Comparison of ENCODE assay signal across 8 cellular contexts in the genomic region with DNA sequence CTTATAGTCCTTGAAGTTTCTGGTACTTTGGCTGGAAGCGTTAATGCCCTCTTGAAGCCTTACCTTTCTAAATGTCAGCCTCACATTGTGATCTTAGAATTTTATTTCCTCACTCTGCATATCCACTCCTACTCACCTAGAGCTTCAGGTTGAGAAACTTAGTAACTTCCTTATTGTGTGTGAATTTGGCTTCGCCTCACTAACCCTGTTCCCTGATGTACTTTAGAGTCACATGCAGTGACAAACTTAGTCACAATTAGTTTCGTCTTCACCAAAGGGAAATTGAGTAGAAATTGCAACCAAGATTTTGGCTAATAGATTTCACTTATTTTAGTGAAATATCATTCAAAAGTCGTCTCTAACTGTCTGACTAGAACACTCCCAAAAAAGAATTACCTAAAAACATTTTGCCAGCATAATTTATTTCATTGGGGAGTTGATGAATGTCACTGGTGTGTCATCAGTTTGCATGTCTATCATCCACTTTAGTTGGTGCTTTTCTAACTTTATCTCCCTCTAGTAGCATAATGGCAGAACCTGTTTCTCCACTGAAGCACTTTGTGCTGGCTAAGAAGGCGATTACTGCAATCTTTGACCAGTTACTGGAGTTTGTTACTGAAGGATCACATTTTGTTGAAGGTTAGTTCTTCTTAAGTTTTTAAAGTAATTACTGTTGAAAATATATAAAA. TPM values are rescaled to one million over a fixed set of nuclear protein-coding genes. Genes with fewer than 3 reads are reported as not detected.
DNase-seq lines count a peak whose midpoint lies in the region; ATAC-seq and TF ChIP-seq lines count a peak whose summit lies in the region.

No MANE protein-coding gene starts in this region.

- DNase-seq in activated T-cell treated with anti-CD3 and anti-CD28 coated beads, Interleukin-2, amount 50 U/mL, for 24 hours = no peak
- no peak for DNase-seq in activated T-cell treated with anti-CD3 and anti-CD28 coated beads, Interleukin-2, amount 50 U/mL, for 1 hour
- DNase-seq in endothelial cell (ENCODE audit: low spot score) = no peak
- peak; percentile 31 for DNase-seq in osteoblast (ENCODE audit: insufficient read length, low spot score, missing footprints)
- DNase-seq in NCI-H2171 treated with DMSO at 0.1 percent for 48 hours (lab: John Stamatoyannopoulos, UW) = no peak
- DNase-seq in glomerular visceral epithelial cell (ENCODE audit: extremely low spot score) = no peak

- H3K36me3 Mint-ChIP-seq in activated T-cell treated with anti-CD3 and anti-CD28 coated beads, Interleukin-2, amount 50 U/mL, for 24 hours (ENCODE audit: low read depth) = peaks cover 50% of the 10 kb centered on the region
- H3K36me3 Mint-ChIP-seq in endothelial cell (ENCODE audit: low read depth, unreplicated experiment) = peaks cover 17% of the 10 kb centered on the region

- peak overlapping the region; percentile 86 for H3K27ac ChIP-seq in OCI-LY3 (ENCODE audit: low read length)
- H3K27ac ChIP-seq in osteoblast (ENCODE audit: low read depth, low read length) = peak overlapping the region; percentile 72

- H3K4me2 ChIP-seq in OCI-LY3 (ENCODE audit: low read length) (peak overlapping the region; percentile 97), osteoblast (ENCODE audit: insufficient read depth, low read length) (peak overlapping the region; percentile 87)

- no peaks in the 10 kb centered on the region for H3K27me3 Mint-ChIP-seq in activated T-cell treated with anti-CD3 and anti-CD28 coated beads, Interleukin-2, amount 50 U/mL, for 24 hours
- peaks cover 3% of the 10 kb centered on the region for H3K27me3 Mint-ChIP-seq in endothelial cell (ENCODE audit: unreplicated experiment)

- no peak overlapping the region; the same call in 1 of the 2 replicates for H2AFZ ChIP-seq in OCI-LY3 (ENCODE audit: low read depth, low read length)
- peak overlapping the region; percentile 99 for H2AFZ ChIP-seq in osteoblast (ENCODE audit: low read length)

- H3K9ac ChIP-seq in OCI-LY3 (ENCODE audit: low read length) = peak overlapping the region; percentile 87

- TF ChIP-seq CTCF in OCI-LY3 (IDR thresholded peaks at IDR 0.05; ENCODE audit: low read depth, low read length) (no peak), endothelial cell (IDR thresholded peaks at IDR 0.05; ENCODE audit: unreplicated experiment) (no peak), osteoblast (IDR thresholded peaks at IDR 0.05; ENCODE audit: extremely low read depth, low read depth, low read length) (no peak)

- H3K36me3 ChIP-seq in OCI-LY3 (replicated peaks; ENCODE audit: low read depth, low read length) = peaks cover 36% of the 10 kb centered on the region
- H3K36me3 ChIP-seq in osteoblast (ENCODE audit: insufficient read depth, low read length) = peaks cover 24% of the 10 kb centered on the region

- H4K20me1 ChIP-seq in OCI-LY3 (ENCODE audit: insufficient read depth, low read length) (peaks cover 6% of the 10 kb centered on the region; the same call in 1 of the 2 replicates), osteoblast (ENCODE audit: insufficient read depth, low read length) (no peaks in the 10 kb centered on the region)

- H3K4me1 Mint-ChIP-seq in activated T-cell treated with anti-CD3 and anti-CD28 coated beads, Interleukin-2, amount 50 U/mL, for 24 hours (ENCODE audit: low read depth) = peaks cover 25% of the 10 kb centered on the region
- H3K4me1 Mint-ChIP-seq in endothelial cell (ENCODE audit: unreplicated experiment) = peaks cover 10% of the 10 kb centered on the region

- peak overlapping the region; percentile 98 for H3K27ac Mint-ChIP-seq in activated T-cell treated with anti-CD3 and anti-CD28 coated beads, Interleukin-2, amount 50 U/mL, for 24 hours
- peak overlapping the region; percentile 77 for H3K27ac Mint-ChIP-seq in endothelial cell (ENCODE audit: unreplicated experiment)

- peak; percentile 61 for ATAC-seq in HG02852 (IDR thresholded peaks at IDR 0.05; ENCODE audit: unreplicated experiment)

- no peaks in the 10 kb centered on the region for H3K9me3 Mint-ChIP-seq in activated T-cell treated with anti-CD3 and anti-CD28 coated beads, Interleukin-2, amount 50 U/mL, for 24 hours
- H3K9me3 Mint-ChIP-seq in endothelial cell (ENCODE audit: unreplicated experiment) = no peaks in the 10 kb centered on the region

- H3K4me3 Mint-ChIP-seq in activated T-cell treated with anti-CD3 and anti-CD28 coated beads, Interleukin-2, amount 50 U/mL, for 24 hours = peak overlapping the region; percentile 98
- peak overlapping the region; percentile 98 for H3K4me3 Mint-ChIP-seq in endothelial cell (ENCODE audit: unreplicated experiment)

- H3K79me2 ChIP-seq in OCI-LY3 (ENCODE audit: low read length) = peaks cover 35% of the 10 kb centered on the region
- H3K79me2 ChIP-seq in osteoblast (ENCODE audit: insufficient read depth, low read length) = peaks cover 37% of the 10 kb centered on the region

- no peaks in the 10 kb centered on the region for H3K9me3 ChIP-seq in OCI-LY3 (ENCODE audit: insufficient read depth, low read length)
- H3K9me3 ChIP-seq in osteoblast (ENCODE audit: low read depth, low read length) = no peaks in the 10 kb centered on the region

- H3K4me1 ChIP-seq in OCI-LY3 (ENCODE audit: low read length) = peaks cover 27% of the 10 kb centered on the region
- peaks cover 16% of the 10 kb centered on the region for H3K4me1 ChIP-seq in osteoblast (ENCODE audit: insufficient read depth, low read length)

- H3K4me3 ChIP-seq in OCI-LY3 (ENCODE audit: low read length) (peak overlapping the region; percentile 92), osteoblast (ENCODE audit: insufficient read depth, low read length) (peak overlapping the region; percentile 99)

- H3K27me3 ChIP-seq in OCI-LY3 (ENCODE audit: low read depth, low read length) = no peaks in the 10 kb centered on the region
- H3K27me3 ChIP-seq in osteoblast (ENCODE audit: insufficient read depth, low read length) = no peaks in the 10 kb centered on the region

RNA-seq across cellular contexts. Expression of a gene that starts 1.0 kb away (rescaled TPM):
- total RNA-seq in endothelial cell (ENCODE audit: unreplicated experiment) (30.7 TPM), osteoblast (56.8 and 63.6 TPM in 2 replicates)

RNA-seq across cellular contexts. Expression of a gene that starts 25.6 kb away (rescaled TPM):
- total RNA-seq in endothelial cell (ENCODE audit: unreplicated experiment) (29.8 TPM), osteoblast (51.0 and 51.8 TPM in 2 replicates)
